In genomic region chr6:17705778-17706579, GRCh38 we compare ENCODE assay signal across 8 cellular contexts. TPM values are rescaled to one million over a fixed set of nuclear protein-coding genes. Genes with fewer than 3 reads are reported as not detected.
DNase-seq lines count a peak whose midpoint lies in the region; ATAC-seq and TF ChIP-seq lines count a peak whose summit lies in the region.

No MANE protein-coding gene starts in this region.

- H3K4me3 Mint-ChIP-seq in naive thymus-derived CD4-positive, alpha-beta T cell: peak overlapping the region; percentile 86 to 97 (median 94)
- H3K4me3 Mint-ChIP-seq in stimulated activated naive CD8-positive, alpha-beta T cell treated with anti-CD3 and anti-CD28 coated beads, Interleukin-15, Interleukin-2, amounts not matched to agents 100 ng/mL and 50 ng/mL, for 24 hours: peak overlapping the region; percentile 96

- peaks cover 0 to 25% (median 0%) of the 10 kb centered on the region in 5 donors for H3K36me3 Mint-ChIP-seq in naive thymus-derived CD4-positive, alpha-beta T cell
- H3K36me3 Mint-ChIP-seq in stimulated activated naive CD8-positive, alpha-beta T cell treated with anti-CD3 and anti-CD28 coated beads, Interleukin-15, Interleukin-2, amounts not matched to agents 100 ng/mL and 50 ng/mL, for 24 hours (ENCODE audit: low read depth): peaks cover 42% of the 10 kb centered on the region

- peaks cover 24 to 29% of the 10 kb centered on the region in 2 donors for H3K4me1 ChIP-seq in naive thymus-derived CD4-positive, alpha-beta T cell (ENCODE audit: control insufficient read depth in 2 of 2, insufficient read depth in 2 of 2, low read length in 2 of 2)

- H3K27ac ChIP-seq in naive thymus-derived CD4-positive, alpha-beta T cell (ENCODE audit: low read depth, low read length): peak overlapping the region; percentile 100

- peak overlapping the region; percentile 94 for H3K4me3 ChIP-seq in naive thymus-derived CD4-positive, alpha-beta T cell (ENCODE audit: low read length)

- DNase-seq in C1 segment of cervical spinal cord (lab: John Stamatoyannopoulos, UW) (peak in 10 of 14 donors; percentile 28 to 82 (median 52)), NOMO-1 (lab: John Stamatoyannopoulos, UW; ENCODE audit: unreplicated experiment in 2 of 2) (peak; percentile 41 to 69), activated T-cell treated with anti-CD3 and anti-CD28 coated beads for 1 hour (ENCODE audit: low read depth) (peak; percentile 73)
- DNase-seq in naive thymus-derived CD4-positive, alpha-beta T cell: peak; percentile 69 to 89 (median 78)

- TF ChIP-seq POLR2A in GM19099 (IDR thresholded peaks at IDR 0.05; ENCODE audit: extremely low read depth, insufficient read length, low read depth): peak; percentile 78

- POLR2A ChIA-PET in naive thymus-derived CD4-positive, alpha-beta T cell (lab: Charles Lee): interaction anchor here (0.8 to 2.6 kb wide), 6 partner anchors 11 to 450 kb away, joined by 3 to 44 read pairs (median 4); partner anchors contain the start of genes FAM8A1, KDM1B and TPMT

- peaks cover 0 to 2% (median 0%) of the 10 kb centered on the region in 5 donors for H3K27me3 Mint-ChIP-seq in naive thymus-derived CD4-positive, alpha-beta T cell
- H3K27me3 Mint-ChIP-seq in stimulated activated naive CD8-positive, alpha-beta T cell treated with anti-CD3 and anti-CD28 coated beads, Interleukin-15, Interleukin-2, amounts not matched to agents 100 ng/mL and 50 ng/mL, for 24 hours: no peaks in the 10 kb centered on the region

- H3K27me3 ChIP-seq in naive thymus-derived CD4-positive, alpha-beta T cell (ENCODE audit: control insufficient read depth in 2 of 2, insufficient read depth in 2 of 2, low read length in 2 of 2): no peaks in the 10 kb centered on the region

- H3K9me3 Mint-ChIP-seq in naive thymus-derived CD4-positive, alpha-beta T cell: peaks cover 0 to 3% (median 0%) of the 10 kb centered on the region in 11 donors
- H3K9me3 Mint-ChIP-seq in stimulated activated naive CD8-positive, alpha-beta T cell treated with anti-CD3 and anti-CD28 coated beads, Interleukin-15, Interleukin-2, amounts not matched to agents 100 ng/mL and 50 ng/mL, for 24 hours: no peaks in the 10 kb centered on the region

- peaks cover 0 to 7% (median 0%) of the 10 kb centered on the region in 3 experiments for H3K36me3 ChIP-seq in naive thymus-derived CD4-positive, alpha-beta T cell (ENCODE audit: control insufficient read depth in 2 of 3, insufficient read depth in 3 of 3, low read length in 3 of 3)

- intact Hi-C loops in naive thymus-derived CD4-positive, alpha-beta T cell (cut with micrococcal nuclease): loop anchor here (1.0 to 10.0 kb wide), 15 partner anchors 34 to 1571 kb away; partner anchors contain the start of genes ATXN1 (in 2 of the 2), FAM8A1 (in 2 of the 2), KDM1B (in 2 of the 2) and TPMT (in 2 of the 2)

- peaks cover 13 to 57% (median 42%) of the 10 kb centered on the region in 7 donors for H3K4me1 Mint-ChIP-seq in naive thymus-derived CD4-positive, alpha-beta T cell
- H3K4me1 Mint-ChIP-seq in stimulated activated naive CD8-positive, alpha-beta T cell treated with anti-CD3 and anti-CD28 coated beads, Interleukin-15, Interleukin-2, amounts not matched to agents 100 ng/mL and 50 ng/mL, for 24 hours (ENCODE audit: low read depth): peaks cover 48% of the 10 kb centered on the region

- peak overlapping the region; percentile 92 to 98 (median 95) for H3K27ac Mint-ChIP-seq in naive thymus-derived CD4-positive, alpha-beta T cell
- H3K27ac Mint-ChIP-seq in stimulated activated naive CD8-positive, alpha-beta T cell treated with anti-CD3 and anti-CD28 coated beads, Interleukin-15, Interleukin-2, amounts not matched to agents 100 ng/mL and 50 ng/mL, for 24 hours: peak overlapping the region; percentile 97

- ATAC-seq in HG03354 (IDR thresholded peaks at IDR 0.05; ENCODE audit: poor library complexity, severe bottlenecking, unreplicated experiment): peak; percentile 69
- ATAC-seq in esophagus mucosa: peak; percentile 68
- ATAC-seq in naive thymus-derived CD4-positive, alpha-beta T cell: peak; percentile 74

- no peaks in the 10 kb centered on the region for H3K9me3 ChIP-seq in naive thymus-derived CD4-positive, alpha-beta T cell (ENCODE audit: control insufficient read depth in 2 of 3, low read length in 3 of 3)

- CTCF ChIA-PET in naive thymus-derived CD4-positive, alpha-beta T cell (lab: Charles Lee): interaction anchor here (0.8 to 1.5 kb wide), 2 partner anchors 98 to 105 kb away, joined by 3 to 5 read pairs; partner anchors contain the start of gene FAM8A1

RNA-seq across cellular contexts. Expression of gene NUP153, which starts 0.7 kb away (rescaled TPM):
- 30.2 TPM for total RNA-seq in esophagus mucosa
- total RNA-seq in naive thymus-derived CD4-positive, alpha-beta T cell: 10 to 100 TPM; 47.7 to 90.9 (median 53.0) TPM
- 1 to 10 TPM; 2.5 to 6.5 TPM for polyA plus RNA-seq in naive thymus-derived CD4-positive, alpha-beta T cell

Comparison
In these comparisons a context has a peak if more than half of its experiments do, and no peak if none do; other contexts are left out.
1. Peak in every context shown above with its lines: DNase-seq, ATAC-seq, H3K4me3 ChIP-seq and H3K27ac ChIP-seq.